Comparison of ENCODE assay signal across 1 cellular context in the genomic region with DNA sequence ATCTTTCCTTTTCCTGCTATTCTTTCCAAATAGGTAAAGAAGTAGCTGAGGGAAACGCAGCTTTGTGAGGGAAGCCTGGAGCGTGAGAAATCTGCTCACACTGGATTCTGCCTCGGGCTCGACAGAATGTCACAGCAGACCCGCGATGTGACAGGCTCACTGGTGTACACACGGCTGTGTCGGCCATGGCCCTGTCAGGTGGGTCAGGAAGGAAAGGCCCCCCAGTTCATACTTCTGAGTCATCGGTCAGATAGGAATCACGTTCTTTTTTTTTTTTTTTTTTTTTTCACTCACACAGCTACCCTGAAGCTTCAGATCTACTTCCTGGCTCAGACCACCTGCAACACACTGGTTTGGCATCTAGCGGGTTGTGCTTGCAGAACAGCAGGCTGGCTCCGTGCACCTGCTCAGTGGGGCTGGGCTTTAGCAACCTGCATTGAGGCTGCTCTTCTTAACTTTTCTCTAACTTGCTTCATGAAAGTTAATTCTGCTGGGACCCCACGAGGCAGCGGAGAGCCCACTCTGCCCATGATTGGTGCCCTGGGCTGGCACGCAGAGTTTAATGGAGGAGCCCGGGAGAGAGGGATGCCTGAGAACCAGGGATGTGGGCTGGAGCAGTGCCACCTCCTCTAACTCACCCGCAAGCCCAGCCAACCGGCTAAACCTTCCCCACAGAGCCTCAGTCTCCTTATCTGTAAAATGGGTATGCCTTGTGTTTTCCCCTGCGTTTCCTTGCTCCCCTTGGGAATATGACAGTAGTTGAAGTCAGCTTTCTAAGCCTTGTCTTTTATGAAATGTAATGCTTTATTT.
TF ChIP-seq lines count a peak whose summit lies in the region.

No MANE protein-coding gene starts in this region.

TF ChIP-seq in WTC11, 78 proteins besides CTCF, POLR2A, EP300 and RAD21 (continued from another document):
- TF ChIP-seq, protein P1, sequence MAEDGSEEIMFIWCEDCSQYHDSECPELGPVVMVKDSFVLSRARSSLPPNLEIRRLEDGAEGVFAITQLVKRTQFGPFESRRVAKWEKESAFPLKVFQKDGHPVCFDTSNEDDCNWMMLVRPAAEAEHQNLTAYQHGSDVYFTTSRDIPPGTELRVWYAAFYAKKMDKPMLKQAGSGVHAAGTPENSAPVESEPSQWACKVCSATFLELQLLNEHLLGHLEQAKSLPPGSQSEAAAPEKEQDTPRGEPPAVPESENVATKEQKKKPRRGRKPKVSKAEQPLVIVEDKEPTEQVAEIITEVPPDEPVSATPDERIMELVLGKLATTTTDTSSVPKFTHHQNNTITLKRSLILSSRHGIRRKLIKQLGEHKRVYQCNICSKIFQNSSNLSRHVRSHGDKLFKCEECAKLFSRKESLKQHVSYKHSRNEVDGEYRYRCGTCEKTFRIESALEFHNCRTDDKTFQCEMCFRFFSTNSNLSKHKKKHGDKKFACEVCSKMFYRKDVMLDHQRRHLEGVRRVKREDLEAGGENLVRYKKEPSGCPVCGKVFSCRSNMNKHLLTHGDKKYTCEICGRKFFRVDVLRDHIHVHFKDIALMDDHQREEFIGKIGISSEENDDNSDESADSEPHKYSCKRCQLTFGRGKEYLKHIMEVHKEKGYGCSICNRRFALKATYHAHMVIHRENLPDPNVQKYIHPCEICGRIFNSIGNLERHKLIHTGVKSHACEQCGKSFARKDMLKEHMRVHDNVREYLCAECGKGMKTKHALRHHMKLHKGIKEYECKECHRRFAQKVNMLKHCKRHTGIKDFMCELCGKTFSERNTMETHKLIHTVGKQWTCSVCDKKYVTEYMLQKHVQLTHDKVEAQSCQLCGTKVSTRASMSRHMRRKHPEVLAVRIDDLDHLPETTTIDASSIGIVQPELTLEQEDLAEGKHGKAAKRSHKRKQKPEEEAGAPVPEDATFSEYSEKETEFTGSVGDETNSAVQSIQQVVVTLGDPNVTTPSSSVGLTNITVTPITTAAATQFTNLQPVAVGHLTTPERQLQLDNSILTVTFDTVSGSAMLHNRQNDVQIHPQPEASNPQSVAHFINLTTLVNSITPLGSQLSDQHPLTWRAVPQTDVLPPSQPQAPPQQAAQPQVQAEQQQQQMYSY (CRISPR knock-in tag; IDR thresholded peaks at IDR 0.05) = no peak
- no peak for TF ChIP-seq SMAD4 (CRISPR knock-in tag; IDR thresholded peaks at IDR 0.05)
